Comparison of ENCODE assay signal across 8 cellular contexts in the genomic region with DNA sequence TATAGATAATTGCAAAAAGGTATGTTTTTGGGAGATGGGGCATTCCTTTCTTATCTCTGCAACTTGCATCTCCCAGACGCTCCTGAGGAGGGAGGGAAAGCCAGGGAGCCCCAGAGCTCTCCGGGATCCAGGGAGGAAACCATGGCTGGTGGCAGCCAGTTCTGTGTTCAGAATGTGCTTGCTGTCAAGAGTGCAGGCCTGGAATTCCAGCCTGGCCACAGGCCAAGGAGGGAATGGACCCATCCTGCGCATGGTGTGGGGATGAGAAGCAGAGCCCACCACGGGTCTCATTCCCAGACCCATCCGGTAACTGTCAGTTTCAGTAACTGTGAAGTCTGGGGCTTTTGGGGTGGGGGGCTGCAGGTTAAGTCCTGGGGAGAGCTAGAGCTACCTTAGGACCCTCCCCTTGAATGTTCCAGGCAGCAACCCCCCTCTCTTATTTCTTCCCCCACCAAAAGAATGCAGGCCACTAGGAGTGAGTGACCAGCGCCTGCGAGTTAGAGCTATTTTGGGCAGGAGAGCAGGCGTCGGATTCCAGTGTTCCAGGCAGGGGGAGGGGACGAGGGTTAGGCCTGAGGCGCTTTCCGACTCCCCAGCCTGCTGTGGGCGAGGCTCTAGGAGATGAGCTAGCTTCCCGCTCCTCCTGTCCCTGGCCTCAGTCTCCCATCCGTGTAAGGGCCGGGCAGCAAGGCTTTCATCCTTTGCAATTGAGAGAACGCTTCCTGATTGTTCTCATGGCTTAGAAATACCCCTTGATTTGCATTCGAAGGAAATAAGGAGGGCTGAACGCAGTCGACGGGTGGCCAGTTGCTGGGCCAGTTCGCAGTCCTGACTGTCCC. TPM values are rescaled to one million over a fixed set of nuclear protein-coding genes. Genes with fewer than 3 reads are reported as not detected.
DNase-seq lines count a peak whose midpoint lies in the region; ATAC-seq and TF ChIP-seq lines count a peak whose summit lies in the region.

No MANE protein-coding gene starts in this region.

- H3K36me3 ChIP-seq in DND-41 (ENCODE audit: insufficient read depth, low read length) (no peaks in the 10 kb centered on the region; the same call in 1 of the 2 replicates), esophagus muscularis mucosa (peaks cover 0 to 8% (median 0%) of the 10 kb centered on the region in 4 donors), mucosa of rectum (ENCODE audit: control insufficient read depth in 2 of 2, insufficient read depth in 2 of 2, low read length in 2 of 2) (no peaks in the 10 kb centered on the region), urinary bladder (ENCODE audit: insufficient read depth) (no peaks in the 10 kb centered on the region)

- TF ChIP-seq EP300 in esophagus muscularis mucosa (IDR thresholded peaks at IDR 0.05): no peak

- H3K4me1 ChIP-seq in DND-41 (ENCODE audit: insufficient read depth, low read length) (peaks cover 28% of the 10 kb centered on the region), esophagus muscularis mucosa (peaks cover 38 to 57% (median 44%) of the 10 kb centered on the region in 4 donors), mucosa of rectum (ENCODE audit: control insufficient read depth in 2 of 2, insufficient read depth in 2 of 2, low read length in 2 of 2) (peaks cover 19 to 21% of the 10 kb centered on the region in 2 donors), urinary bladder (ENCODE audit: insufficient read depth) (no peaks in the 10 kb centered on the region)

- TF ChIP-seq POLR2A in esophagus muscularis mucosa (IDR thresholded peaks at IDR 0.05; ENCODE audit: low read depth): no peak

- H3K9ac ChIP-seq in DND-41 (ENCODE audit: low read depth, low read length) (peak overlapping the region; percentile 84), mucosa of rectum (ENCODE audit: low read depth in 1 of 2, low read length in 2 of 2) (peak overlapping the region; percentile 86 to 98)

- 4% methylated on average over 12 of the region's 22 CpGs for WGBS in esophagus muscularis mucosa
- WGBS in urinary bladder: 4% methylated on average over 22 of the region's 22 CpGs

- H3K27ac ChIP-seq in DND-41 (ENCODE audit: low read length) (peak overlapping the region; percentile 56), esophagus muscularis mucosa (replicated peaks in 1 of 4) (peak overlapping the region; percentile 96 to 100 (median 98)), mucosa of rectum (ENCODE audit: low read depth in 2 of 2, low read length in 2 of 2) (peak overlapping the region; percentile 97 to 98), urinary bladder (ENCODE audit: low read depth) (peak overlapping the region; percentile 91)

- intact Hi-C loops in esophagus muscularis mucosa (cut with DNase I): no loop called here

- DNase-seq in DND-41 (no peak), T1000 (lab: John Stamatoyannopoulos, UW) (peak; percentile 75), esophagus muscularis mucosa (ENCODE audit: extremely low spot score) (peak; percentile 93), OCI-M2 (lab: John Stamatoyannopoulos, UW; ENCODE audit: unreplicated experiment) (no peak), NCI-H128 (lab: John Stamatoyannopoulos, UW; ENCODE audit: unreplicated experiment) (no peak)

- H4K20me1 ChIP-seq in DND-41 (ENCODE audit: insufficient read depth, low read length): peaks cover 13% of the 10 kb centered on the region; the same call in 1 of the 2 replicates

- no peak for TF ChIP-seq CTCF in DND-41 (IDR thresholded peaks at IDR 0.05; ENCODE audit: borderline replicate concordance, extremely low read depth, low read length, poor library complexity, severe bottlenecking)
- TF ChIP-seq CTCF in esophagus muscularis mucosa (IDR thresholded peaks at IDR 0.05): no peak

- no peak for ATAC-seq in DND-41 (ENCODE audit: insufficient read depth, low read depth)
- peak; percentile 2 for ATAC-seq in HG02973 (IDR thresholded peaks at IDR 0.05; ENCODE audit: unreplicated experiment)

- H3K4me2 ChIP-seq in DND-41 (ENCODE audit: insufficient read depth, low read length): peak overlapping the region; percentile 81

- peak overlapping the region; percentile 91 for H2AFZ ChIP-seq in DND-41 (ENCODE audit: low read depth, low read length)

- H3K4me3 ChIP-seq in DND-41 (ENCODE audit: low read depth in 1 of 2, low read length in 2 of 2) (peak overlapping the region; percentile 38 to 87), esophagus muscularis mucosa (peak overlapping the region; percentile 85 to 91 (median 88)), mucosa of rectum (ENCODE audit: low read length in 2 of 2) (peak overlapping the region; percentile 65 to 87), urinary bladder (ENCODE audit: low read depth, low read length) (peak overlapping the region; percentile 39)

- H3K27me3 ChIP-seq in DND-41 (ENCODE audit: insufficient read depth, low read length, poor library complexity) (no peaks in the 10 kb centered on the region), esophagus muscularis mucosa (no peaks in the 10 kb centered on the region), mucosa of rectum (ENCODE audit: control insufficient read depth in 2 of 2, insufficient read depth in 2 of 2, low read length in 2 of 2) (no peaks in the 10 kb centered on the region)

- H3K9me3 ChIP-seq in DND-41 (ENCODE audit: insufficient read depth, low read length, severe bottlenecking) (no peaks in the 10 kb centered on the region), esophagus muscularis mucosa (no peaks in the 10 kb centered on the region), mucosa of rectum (ENCODE audit: control insufficient read depth in 2 of 2, low read length in 2 of 2) (no peaks in the 10 kb centered on the region)

- peaks cover 35% of the 10 kb centered on the region for H3K79me2 ChIP-seq in DND-41 (ENCODE audit: insufficient read depth, low read length)

RNA-seq across cellular contexts. Expression of a gene that starts 0.8 kb away (rescaled TPM):
- total RNA-seq in esophagus muscularis mucosa: 100 to 1,000 TPM in 3 of 4 donors, 10 to 100 TPM in 1; 89.3 to 190 (median 135) TPM
- 34.1 TPM for total RNA-seq in urinary bladder
- polyA plus RNA-seq in urinary bladder: 58.7 TPM

RNA-seq across cellular contexts. Expression of a gene that starts 40.1 kb away (rescaled TPM):
- 10 to 100 TPM in 1 of 4 donors, 1 to 10 TPM in 3; 4.5 to 11.4 (median 7.4) TPM for total RNA-seq in esophagus muscularis mucosa
- 6.3 TPM for total RNA-seq in urinary bladder
- polyA plus RNA-seq in urinary bladder: 13.7 TPM

RNA-seq across cellular contexts. Expression of a gene that starts 47.0 kb away (rescaled TPM):
- total RNA-seq in esophagus muscularis mucosa (1 to 10 TPM; 1.7 to 5.8 (median 3.8) TPM), urinary bladder (6.7 TPM)
- 9.7 TPM for polyA plus RNA-seq in urinary bladder

RNA-seq across cellular contexts. Expression of a gene that starts 57.0 kb away (rescaled TPM):
- 10 to 100 TPM; 22.0 to 29.8 (median 26.2) TPM for total RNA-seq in esophagus muscularis mucosa
- 11.1 TPM for total RNA-seq in urinary bladder
- 38.4 TPM for polyA plus RNA-seq in urinary bladder

RNA-seq across cellular contexts. Expression of a gene that starts 57.5 kb away (rescaled TPM):
- total RNA-seq in esophagus muscularis mucosa (100 to 1,000 TPM; 380 to 521 (median 480) TPM), urinary bladder (308 TPM)
- polyA plus RNA-seq in urinary bladder: 451 TPM

Comparison
In these comparisons a context has a peak if more than half of its experiments do, and no peak if none do; other contexts are left out.
1. DNase-seq: peak in T1000 (single experiment) and esophagus muscularis mucosa (single experiment); none in DND-41 (single experiment), OCI-M2 (single experiment) and NCI-H128 (single experiment).
2. Peak in every context shown above with its lines, with median percentiles within 50 percentile points of each other: H3K27ac ChIP-seq and H3K4me3 ChIP-seq.